In genomic region chr20:17624551-17625245, GRCh38 we compare ENCODE assay signal across 1 cellular context.
TF ChIP-seq lines count a peak whose summit lies in the region.

No MANE protein-coding gene starts in this region.

TF ChIP-seq in WTC11, 78 proteins besides CTCF, POLR2A, EP300 and RAD21 (continued from another document):
- TF ChIP-seq E2F4 (CRISPR knock-in tag; IDR thresholded peaks at IDR 0.05; ENCODE audit: borderline replicate concordance, low read depth) (no peak), RORB (CRISPR knock-in tag; IDR thresholded peaks at IDR 0.05) (no peak)
TF ChIP-seq in WTC11: peak in this region for 0.
